ENCODE assay signal across 21 cellular contexts in genomic region chr18:55838841-55839240, GRCh38.
DNase-seq lines count a peak whose midpoint lies in the region; ATAC-seq, FAIRE-seq and TF ChIP-seq lines count a peak whose summit lies in the region.
"Had no signal": no experiment of that assay in that cellular context is flagged by ENCODE, and none has a peak within 500 bp of the region (broad histone marks: within the 10 kb centered on the region; RNA-seq: fewer than 3 reads in every experiment).

No MANE protein-coding gene starts in this region.

- H3K27ac ChIP-seq in pancreas (no peak overlapping the region), adrenal gland (no peak overlapping the region)
- H3K27ac ChIP-seq: Peyer's patch had no signal

- intact Hi-C loops in pancreas (cut with DNase I) (no loop called here), adrenal gland (cut with DNase I) (no loop called here)

- H3K4me1 ChIP-seq in pancreas (no peaks in the 10 kb centered on the region), adrenal gland (replicated peaks in 1 of 2) (no peaks in the 10 kb centered on the region)
- H3K4me1 ChIP-seq: Peyer's patch had no signal

- TF ChIP-seq POLR2A in adrenal gland (IDR thresholded peaks at IDR 0.05) = no peak

- H3K4me3 ChIP-seq in MG63 (no peak overlapping the region), choroid plexus epithelial cell (ENCODE audit: low read depth, low read length) (no peak overlapping the region), pancreas (no peak overlapping the region), adrenal gland (no peak overlapping the region)
- H3K4me3 ChIP-seq: Peyer's patch had no signal

- FAIRE-seq in pancreas (lab: Jason Lieb, UNC) = no peak
- FAIRE-seq: GM19239, islet of Langerhans had no signal

- no peaks in the 10 kb centered on the region for H3K27me3 ChIP-seq in MG63
- H3K27me3 ChIP-seq in pancreas = no peaks in the 10 kb centered on the region
- H3K27me3 ChIP-seq in adrenal gland = no peaks in the 10 kb centered on the region
- H3K27me3 ChIP-seq: Peyer's patch had no signal

- no peaks in the 10 kb centered on the region for H3K36me3 ChIP-seq in MG63
- H3K36me3 ChIP-seq in pancreas = no peaks in the 10 kb centered on the region
- H3K36me3 ChIP-seq in adrenal gland (replicated peaks in 1 of 2) = no peaks in the 10 kb centered on the region
- H3K36me3 ChIP-seq: Peyer's patch had no signal

- H3K9me3 ChIP-seq in MG63 (peaks cover 11% of the 10 kb centered on the region), pancreas (no peaks in the 10 kb centered on the region), adrenal gland (replicated peaks in 1 of 3) (no peaks in the 10 kb centered on the region)
- H3K9me3 ChIP-seq: Peyer's patch had no signal

- DNase-seq in Daoy (ENCODE audit: low read depth) (peak; percentile 57), MG63 (peak; percentile 64), choroid plexus epithelial cell (ENCODE audit: low read depth) (peak; percentile 66), pancreas (no peak), adrenal gland (no peak), NCI-H748 treated with DMSO at 0.1 percent for 48 hours (lab: John Stamatoyannopoulos, UW) (no peak), HK-2 (ENCODE audit: unreplicated experiment) (no peak)
- DNase-seq: activated CD4-positive, alpha-beta T cell treated with anti-CD3 and anti-CD28 coated beads for 1 hour; cerebellar nuclear complex; effector memory CD4-positive, alpha-beta T cell; H9; NCI-H1105 treated with DMSO at 0.1 percent for 48 hours; NCI-H2171 treated with DMSO at 0.1 percent for 48 hours; nephron progenitor cell; Peyer's patch; stimulated activated naive CD4-positive, alpha-beta T cell treated with Interleukin-2 at 50 U/mL for 16 hours; trophoblast cell had no signal

- WGBS in pancreas, 2 donors = 47 to 48% methylated on average over 3 of the region's 3 CpGs
- WGBS in adrenal gland, 4 donors = 72 to 79% (median 76%) methylated on average over 3 of the region's 3 CpGs

- TF ChIP-seq CTCF in choroid plexus epithelial cell (conservative IDR thresholded peaks at IDR 0.05; ENCODE audit: low read depth, low read length) = no peak
- no peak for TF ChIP-seq CTCF in pancreas (IDR thresholded peaks at IDR 0.05)
- no peak for TF ChIP-seq CTCF in adrenal gland (IDR thresholded peaks at IDR 0.05)

- ATAC-seq in pancreas = peak in 3 of 4 donors; percentile 56 to 61 (median 58)
- ATAC-seq in GM18861 (IDR thresholded peaks at IDR 0.05; ENCODE audit: unreplicated experiment) = no peak
- ATAC-seq: activated T-helper 17 cell treated with anti-CD3 and anti-CD28 coated beads, Interleukin-2, amount 50 U/mL, for 72 hours had no signal

Comparison
In these comparisons a context has a peak if more than half of its experiments do, and no peak if none do; other contexts are left out.
1. DNase-seq: peak in Daoy (single experiment), MG63 (single experiment) and choroid plexus epithelial cell (single experiment); none in pancreas (0 of 6), adrenal gland (0 of 7), NCI-H748 treated with DMSO at 0.1 percent for 48 hours (single experiment) and HK-2 (single experiment).